1 cellular context compared by ENCODE assay signal in the genomic region with DNA sequence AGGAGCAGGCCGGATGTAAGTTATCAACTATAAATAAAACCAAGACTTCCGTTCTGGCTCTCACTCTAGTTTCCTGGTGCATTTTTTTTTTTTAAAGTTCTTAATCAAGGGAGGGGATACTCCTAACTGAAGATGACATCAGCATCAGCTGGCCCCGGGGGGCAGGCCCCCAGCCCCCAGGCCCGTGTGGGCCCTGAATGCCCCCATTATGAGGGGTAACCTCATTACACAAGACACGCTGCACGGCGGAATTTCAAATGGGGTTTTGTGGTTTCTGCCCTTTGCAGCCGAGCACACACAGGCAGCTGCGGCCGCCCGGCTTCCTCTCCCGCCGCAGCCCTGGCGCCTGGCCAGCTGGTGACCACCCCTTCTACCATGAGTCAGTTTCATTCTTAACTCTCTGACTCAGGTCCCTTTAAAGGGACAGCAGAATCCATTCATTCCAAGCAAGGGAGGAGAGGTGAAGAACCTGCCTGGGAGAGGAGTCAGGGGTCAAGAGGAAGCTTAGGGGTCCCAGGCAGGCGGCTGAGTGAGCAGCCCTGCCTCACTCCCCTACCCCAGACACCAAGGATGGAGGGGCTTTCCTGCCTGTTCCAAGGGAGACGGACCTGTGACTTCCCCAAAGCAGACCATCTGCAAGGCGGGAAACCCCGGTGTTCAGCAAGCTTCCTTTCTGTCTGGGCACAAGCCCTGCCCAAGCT.
A peak's percentile ranks its signal among the peaks of the same experiment; 100 is the strongest.
TF ChIP-seq lines count a peak whose summit lies in the region.

No MANE protein-coding gene starts in this region.

TF ChIP-seq in GM12878, 131 proteins besides CTCF, POLR2A, EP300 and RAD21 (continued from another document and continues in another):
- TF ChIP-seq, protein P1, sequence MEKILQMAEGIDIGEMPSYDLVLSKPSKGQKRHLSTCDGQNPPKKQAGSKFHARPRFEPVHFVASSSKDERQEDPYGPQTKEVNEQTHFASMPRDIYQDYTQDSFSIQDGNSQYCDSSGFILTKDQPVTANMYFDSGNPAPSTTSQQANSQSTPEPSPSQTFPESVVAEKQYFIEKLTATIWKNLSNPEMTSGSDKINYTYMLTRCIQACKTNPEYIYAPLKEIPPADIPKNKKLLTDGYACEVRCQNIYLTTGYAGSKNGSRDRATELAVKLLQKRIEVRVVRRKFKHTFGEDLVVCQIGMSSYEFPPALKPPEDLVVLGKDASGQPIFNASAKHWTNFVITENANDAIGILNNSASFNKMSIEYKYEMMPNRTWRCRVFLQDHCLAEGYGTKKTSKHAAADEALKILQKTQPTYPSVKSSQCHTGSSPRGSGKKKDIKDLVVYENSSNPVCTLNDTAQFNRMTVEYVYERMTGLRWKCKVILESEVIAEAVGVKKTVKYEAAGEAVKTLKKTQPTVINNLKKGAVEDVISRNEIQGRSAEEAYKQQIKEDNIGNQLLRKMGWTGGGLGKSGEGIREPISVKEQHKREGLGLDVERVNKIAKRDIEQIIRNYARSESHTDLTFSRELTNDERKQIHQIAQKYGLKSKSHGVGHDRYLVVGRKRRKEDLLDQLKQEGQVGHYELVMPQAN (conservative IDR thresholded peaks at IDR 0.05): no peak; the same call in 1 of the 2 replicates
- no peak for TF ChIP-seq ESRRA (IDR thresholded peaks at IDR 0.05; ENCODE audit: low read length)
- peak; percentile 99 for TF ChIP-seq NFIC (IDR thresholded peaks at IDR 0.05; ENCODE audit: low read depth, low read length)
- 0 out of 2 replicates have a peak, but pooled peaks have one; percentile 55 for TF ChIP-seq RAD51 (IDR thresholded peaks at IDR 0.05)
- TF ChIP-seq, protein P2, sequence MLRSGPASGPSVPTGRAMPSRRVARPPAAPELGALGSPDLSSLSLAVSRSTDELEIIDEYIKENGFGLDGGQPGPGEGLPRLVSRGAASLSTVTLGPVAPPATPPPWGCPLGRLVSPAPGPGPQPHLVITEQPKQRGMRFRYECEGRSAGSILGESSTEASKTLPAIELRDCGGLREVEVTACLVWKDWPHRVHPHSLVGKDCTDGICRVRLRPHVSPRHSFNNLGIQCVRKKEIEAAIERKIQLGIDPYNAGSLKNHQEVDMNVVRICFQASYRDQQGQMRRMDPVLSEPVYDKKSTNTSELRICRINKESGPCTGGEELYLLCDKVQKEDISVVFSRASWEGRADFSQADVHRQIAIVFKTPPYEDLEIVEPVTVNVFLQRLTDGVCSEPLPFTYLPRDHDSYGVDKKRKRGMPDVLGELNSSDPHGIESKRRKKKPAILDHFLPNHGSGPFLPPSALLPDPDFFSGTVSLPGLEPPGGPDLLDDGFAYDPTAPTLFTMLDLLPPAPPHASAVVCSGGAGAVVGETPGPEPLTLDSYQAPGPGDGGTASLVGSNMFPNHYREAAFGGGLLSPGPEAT (IDR thresholded peaks at IDR 0.05; ENCODE audit: low read depth): peak; percentile 89
- TF ChIP-seq SP1 (IDR thresholded peaks at IDR 0.05; ENCODE audit: low read depth, low read length): peak; percentile 82
- no peak for TF ChIP-seq STAT1 (conservative IDR thresholded peaks at IDR 0.05)
- TF ChIP-seq TCF12 (IDR thresholded peaks at IDR 0.05; ENCODE audit: low read depth, low read length): peak; percentile 96
- no peak for TF ChIP-seq SIN3A (IDR thresholded peaks at IDR 0.05; ENCODE audit: low read depth, low read length)
- no peak for TF ChIP-seq RFX5 (IDR thresholded peaks at IDR 0.05; ENCODE audit: low read depth, low read length)
- TF ChIP-seq, protein P3, sequence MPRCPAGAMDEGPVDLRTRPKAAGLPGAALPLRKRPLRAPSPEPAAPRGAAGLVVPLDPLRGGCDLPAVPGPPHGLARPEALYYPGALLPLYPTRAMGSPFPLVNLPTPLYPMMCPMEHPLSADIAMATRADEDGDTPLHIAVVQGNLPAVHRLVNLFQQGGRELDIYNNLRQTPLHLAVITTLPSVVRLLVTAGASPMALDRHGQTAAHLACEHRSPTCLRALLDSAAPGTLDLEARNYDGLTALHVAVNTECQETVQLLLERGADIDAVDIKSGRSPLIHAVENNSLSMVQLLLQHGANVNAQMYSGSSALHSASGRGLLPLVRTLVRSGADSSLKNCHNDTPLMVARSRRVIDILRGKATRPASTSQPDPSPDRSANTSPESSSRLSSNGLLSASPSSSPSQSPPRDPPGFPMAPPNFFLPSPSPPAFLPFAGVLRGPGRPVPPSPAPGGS (IDR thresholded peaks at IDR 0.05; ENCODE audit: borderline replicate concordance, insufficient read depth, low read depth, low read length, poor library complexity, severe bottlenecking): peak; percentile 91
- TF ChIP-seq KLF5 (IDR thresholded peaks at IDR 0.05; ENCODE audit: partially characterized antibody): peak; percentile 67
- peak; percentile 95 for TF ChIP-seq GATAD2B (conservative IDR thresholded peaks at IDR 0.05; ENCODE audit: low read depth)
- no peak for TF ChIP-seq POLR2AphosphoS2 (IDR thresholded peaks at IDR 0.05; ENCODE audit: low read depth, low read length)
- TF ChIP-seq, protein P4, sequence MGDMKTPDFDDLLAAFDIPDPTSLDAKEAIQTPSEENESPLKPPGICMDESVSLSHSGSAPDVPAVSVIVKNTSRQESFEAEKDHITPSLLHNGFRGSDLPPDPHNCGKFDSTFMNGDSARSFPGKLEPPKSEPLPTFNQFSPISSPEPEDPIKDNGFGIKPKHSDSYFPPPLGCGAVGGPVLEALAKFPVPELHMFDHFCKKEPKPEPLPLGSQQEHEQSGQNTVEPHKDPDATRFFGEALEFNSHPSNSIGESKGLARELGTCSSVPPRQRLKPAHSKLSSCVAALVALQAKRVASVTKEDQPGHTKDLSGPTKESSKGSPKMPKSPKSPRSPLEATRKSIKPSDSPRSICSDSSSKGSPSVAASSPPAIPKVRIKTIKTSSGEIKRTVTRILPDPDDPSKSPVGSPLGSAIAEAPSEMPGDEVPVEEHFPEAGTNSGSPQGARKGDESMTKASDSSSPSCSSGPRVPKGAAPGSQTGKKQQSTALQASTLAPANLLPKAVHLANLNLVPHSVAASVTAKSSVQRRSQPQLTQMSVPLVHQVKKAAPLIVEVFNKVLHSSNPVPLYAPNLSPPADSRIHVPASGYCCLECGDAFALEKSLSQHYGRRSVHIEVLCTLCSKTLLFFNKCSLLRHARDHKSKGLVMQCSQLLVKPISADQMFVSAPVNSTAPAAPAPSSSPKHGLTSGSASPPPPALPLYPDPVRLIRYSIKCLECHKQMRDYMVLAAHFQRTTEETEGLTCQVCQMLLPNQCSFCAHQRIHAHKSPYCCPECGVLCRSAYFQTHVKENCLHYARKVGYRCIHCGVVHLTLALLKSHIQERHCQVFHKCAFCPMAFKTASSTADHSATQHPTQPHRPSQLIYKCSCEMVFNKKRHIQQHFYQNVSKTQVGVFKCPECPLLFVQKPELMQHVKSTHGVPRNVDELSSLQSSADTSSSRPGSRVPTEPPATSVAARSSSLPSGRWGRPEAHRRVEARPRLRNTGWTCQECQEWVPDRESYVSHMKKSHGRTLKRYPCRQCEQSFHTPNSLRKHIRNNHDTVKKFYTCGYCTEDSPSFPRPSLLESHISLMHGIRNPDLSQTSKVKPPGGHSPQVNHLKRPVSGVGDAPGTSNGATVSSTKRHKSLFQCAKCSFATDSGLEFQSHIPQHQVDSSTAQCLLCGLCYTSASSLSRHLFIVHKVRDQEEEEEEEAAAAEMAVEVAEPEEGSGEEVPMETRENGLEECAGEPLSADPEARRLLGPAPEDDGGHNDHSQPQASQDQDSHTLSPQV (IDR thresholded peaks at IDR 0.05): no peak
- peak; percentile 95 for TF ChIP-seq CBX5 (IDR thresholded peaks at IDR 0.05; ENCODE audit: low read depth)
- peak; percentile 94 for TF ChIP-seq PAX5 (IDR thresholded peaks at IDR 0.05; ENCODE audit: borderline replicate concordance, low read depth, low read length)
- peak; percentile 70; the same call in 1 of the 2 replicates for TF ChIP-seq ZNF207 (IDR thresholded peaks at IDR 0.05; ENCODE audit: borderline replicate concordance)
- 0 out of 2 replicates have a peak, but pooled peaks have one; percentile 23 for TF ChIP-seq JUND (IDR thresholded peaks at IDR 0.05; ENCODE audit: low read depth, low read length)
- TF ChIP-seq CBX3 (IDR thresholded peaks at IDR 0.05; ENCODE audit: borderline replicate concordance, low read depth): no peak
- peak; percentile 95 for TF ChIP-seq DPF2 (IDR thresholded peaks at IDR 0.05)
- peak; percentile 99 for TF ChIP-seq CBFB (IDR thresholded peaks at IDR 0.05; ENCODE audit: low read depth)
- no peak for TF ChIP-seq EZH2 (IDR thresholded peaks at IDR 0.05; ENCODE audit: borderline replicate concordance, control insufficient read depth, low read depth, low read length)
- TF ChIP-seq BCL11A (IDR thresholded peaks at IDR 0.05; ENCODE audit: low read depth, low read length): peak; percentile 97
- TF ChIP-seq ETV6 (conservative IDR thresholded peaks at IDR 0.05 in 1 of 2, IDR thresholded peaks at IDR 0.05 in 1 of 2; ENCODE audit: borderline replicate concordance in 1 of 2, low read depth in 1 of 2): peak in 1 of 2 experiments; percentile 97; a peak in 2 of 4 replicates
- TF ChIP-seq, protein P5, sequence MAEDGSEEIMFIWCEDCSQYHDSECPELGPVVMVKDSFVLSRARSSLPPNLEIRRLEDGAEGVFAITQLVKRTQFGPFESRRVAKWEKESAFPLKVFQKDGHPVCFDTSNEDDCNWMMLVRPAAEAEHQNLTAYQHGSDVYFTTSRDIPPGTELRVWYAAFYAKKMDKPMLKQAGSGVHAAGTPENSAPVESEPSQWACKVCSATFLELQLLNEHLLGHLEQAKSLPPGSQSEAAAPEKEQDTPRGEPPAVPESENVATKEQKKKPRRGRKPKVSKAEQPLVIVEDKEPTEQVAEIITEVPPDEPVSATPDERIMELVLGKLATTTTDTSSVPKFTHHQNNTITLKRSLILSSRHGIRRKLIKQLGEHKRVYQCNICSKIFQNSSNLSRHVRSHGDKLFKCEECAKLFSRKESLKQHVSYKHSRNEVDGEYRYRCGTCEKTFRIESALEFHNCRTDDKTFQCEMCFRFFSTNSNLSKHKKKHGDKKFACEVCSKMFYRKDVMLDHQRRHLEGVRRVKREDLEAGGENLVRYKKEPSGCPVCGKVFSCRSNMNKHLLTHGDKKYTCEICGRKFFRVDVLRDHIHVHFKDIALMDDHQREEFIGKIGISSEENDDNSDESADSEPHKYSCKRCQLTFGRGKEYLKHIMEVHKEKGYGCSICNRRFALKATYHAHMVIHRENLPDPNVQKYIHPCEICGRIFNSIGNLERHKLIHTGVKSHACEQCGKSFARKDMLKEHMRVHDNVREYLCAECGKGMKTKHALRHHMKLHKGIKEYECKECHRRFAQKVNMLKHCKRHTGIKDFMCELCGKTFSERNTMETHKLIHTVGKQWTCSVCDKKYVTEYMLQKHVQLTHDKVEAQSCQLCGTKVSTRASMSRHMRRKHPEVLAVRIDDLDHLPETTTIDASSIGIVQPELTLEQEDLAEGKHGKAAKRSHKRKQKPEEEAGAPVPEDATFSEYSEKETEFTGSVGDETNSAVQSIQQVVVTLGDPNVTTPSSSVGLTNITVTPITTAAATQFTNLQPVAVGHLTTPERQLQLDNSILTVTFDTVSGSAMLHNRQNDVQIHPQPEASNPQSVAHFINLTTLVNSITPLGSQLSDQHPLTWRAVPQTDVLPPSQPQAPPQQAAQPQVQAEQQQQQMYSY (CRISPR knock-in tag; IDR thresholded peaks at IDR 0.05): no peak
- TF ChIP-seq ZNF274 (IDR thresholded peaks at IDR 0.05; ENCODE audit: insufficient read depth, insufficient read length): no peak
- TF ChIP-seq ASH2L (IDR thresholded peaks at IDR 0.05; ENCODE audit: borderline replicate concordance, low read depth): 0 out of 2 replicates have a peak, but pooled peaks have one; percentile 88
- peak; percentile 98 for TF ChIP-seq MTA3 (IDR thresholded peaks at IDR 0.05; ENCODE audit: borderline replicate concordance, low read length)
- TF ChIP-seq, protein P6, sequence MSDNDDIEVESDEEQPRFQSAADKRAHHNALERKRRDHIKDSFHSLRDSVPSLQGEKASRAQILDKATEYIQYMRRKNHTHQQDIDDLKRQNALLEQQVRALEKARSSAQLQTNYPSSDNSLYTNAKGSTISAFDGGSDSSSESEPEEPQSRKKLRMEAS (IDR thresholded peaks at IDR 0.05; ENCODE audit: low read depth, low read length): 0 out of 2 replicates have a peak, but pooled peaks have one; percentile 11
- peak; percentile 76; the same call in 1 of the 2 replicates for TF ChIP-seq RBBP5 (conservative IDR thresholded peaks at IDR 0.05)
- TF ChIP-seq SRF (IDR thresholded peaks at IDR 0.05; ENCODE audit: low read depth in 2 of 2, low read length in 2 of 2): no peak
- TF ChIP-seq HCFC1 (IDR thresholded peaks at IDR 0.05; ENCODE audit: low read length): no peak
- peak; percentile 99 for TF ChIP-seq RUNX3 (IDR thresholded peaks at IDR 0.05; ENCODE audit: low read length)
- TF ChIP-seq, protein P7, sequence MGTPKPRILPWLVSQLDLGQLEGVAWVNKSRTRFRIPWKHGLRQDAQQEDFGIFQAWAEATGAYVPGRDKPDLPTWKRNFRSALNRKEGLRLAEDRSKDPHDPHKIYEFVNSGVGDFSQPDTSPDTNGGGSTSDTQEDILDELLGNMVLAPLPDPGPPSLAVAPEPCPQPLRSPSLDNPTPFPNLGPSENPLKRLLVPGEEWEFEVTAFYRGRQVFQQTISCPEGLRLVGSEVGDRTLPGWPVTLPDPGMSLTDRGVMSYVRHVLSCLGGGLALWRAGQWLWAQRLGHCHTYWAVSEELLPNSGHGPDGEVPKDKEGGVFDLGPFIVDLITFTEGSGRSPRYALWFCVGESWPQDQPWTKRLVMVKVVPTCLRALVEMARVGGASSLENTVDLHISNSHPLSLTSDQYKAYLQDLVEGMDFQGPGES (IDR thresholded peaks at IDR 0.05): no peak
- peak; percentile 98 for TF ChIP-seq SMAD1 (IDR thresholded peaks at IDR 0.05; ENCODE audit: low read depth, partially characterized antibody)
- TF ChIP-seq, protein P8, sequence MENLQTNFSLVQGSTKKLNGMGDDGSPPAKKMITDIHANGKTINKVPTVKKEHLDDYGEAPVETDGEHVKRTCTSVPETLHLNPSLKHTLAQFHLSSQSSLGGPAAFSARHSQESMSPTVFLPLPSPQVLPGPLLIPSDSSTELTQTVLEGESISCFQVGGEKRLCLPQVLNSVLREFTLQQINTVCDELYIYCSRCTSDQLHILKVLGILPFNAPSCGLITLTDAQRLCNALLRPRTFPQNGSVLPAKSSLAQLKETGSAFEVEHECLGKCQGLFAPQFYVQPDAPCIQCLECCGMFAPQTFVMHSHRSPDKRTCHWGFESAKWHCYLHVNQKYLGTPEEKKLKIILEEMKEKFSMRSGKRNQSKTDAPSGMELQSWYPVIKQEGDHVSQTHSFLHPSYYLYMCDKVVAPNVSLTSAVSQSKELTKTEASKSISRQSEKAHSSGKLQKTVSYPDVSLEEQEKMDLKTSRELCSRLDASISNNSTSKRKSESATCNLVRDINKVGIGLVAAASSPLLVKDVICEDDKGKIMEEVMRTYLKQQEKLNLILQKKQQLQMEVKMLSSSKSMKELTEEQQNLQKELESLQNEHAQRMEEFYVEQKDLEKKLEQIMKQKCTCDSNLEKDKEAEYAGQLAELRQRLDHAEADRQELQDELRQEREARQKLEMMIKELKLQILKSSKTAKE (IDR thresholded peaks at IDR 0.05; ENCODE audit: low read depth, poor library complexity, severe bottlenecking): peak; percentile 94
- peak; percentile 97 for TF ChIP-seq FOXM1 (IDR thresholded peaks at IDR 0.05; ENCODE audit: low read depth, low read length)
- peak; percentile 89 for TF ChIP-seq MEF2A (IDR thresholded peaks at IDR 0.05; ENCODE audit: insufficient read depth, low read depth, low read length)
- TF ChIP-seq TARDBP (IDR thresholded peaks at IDR 0.05; ENCODE audit: borderline replicate concordance): peak; percentile 79
- TF ChIP-seq RCOR1 (conservative IDR thresholded peaks at IDR 0.05; ENCODE audit: low read depth, low read length): no peak
- peak; percentile 93 for TF ChIP-seq CREM (IDR thresholded peaks at IDR 0.05; ENCODE audit: low read depth)
- no peak for TF ChIP-seq BRCA1 (IDR thresholded peaks at IDR 0.05; ENCODE audit: low read depth, low read length)
- no peak for TF ChIP-seq CHD4 (IDR thresholded peaks at IDR 0.05)
